In the genomic region with DNA sequence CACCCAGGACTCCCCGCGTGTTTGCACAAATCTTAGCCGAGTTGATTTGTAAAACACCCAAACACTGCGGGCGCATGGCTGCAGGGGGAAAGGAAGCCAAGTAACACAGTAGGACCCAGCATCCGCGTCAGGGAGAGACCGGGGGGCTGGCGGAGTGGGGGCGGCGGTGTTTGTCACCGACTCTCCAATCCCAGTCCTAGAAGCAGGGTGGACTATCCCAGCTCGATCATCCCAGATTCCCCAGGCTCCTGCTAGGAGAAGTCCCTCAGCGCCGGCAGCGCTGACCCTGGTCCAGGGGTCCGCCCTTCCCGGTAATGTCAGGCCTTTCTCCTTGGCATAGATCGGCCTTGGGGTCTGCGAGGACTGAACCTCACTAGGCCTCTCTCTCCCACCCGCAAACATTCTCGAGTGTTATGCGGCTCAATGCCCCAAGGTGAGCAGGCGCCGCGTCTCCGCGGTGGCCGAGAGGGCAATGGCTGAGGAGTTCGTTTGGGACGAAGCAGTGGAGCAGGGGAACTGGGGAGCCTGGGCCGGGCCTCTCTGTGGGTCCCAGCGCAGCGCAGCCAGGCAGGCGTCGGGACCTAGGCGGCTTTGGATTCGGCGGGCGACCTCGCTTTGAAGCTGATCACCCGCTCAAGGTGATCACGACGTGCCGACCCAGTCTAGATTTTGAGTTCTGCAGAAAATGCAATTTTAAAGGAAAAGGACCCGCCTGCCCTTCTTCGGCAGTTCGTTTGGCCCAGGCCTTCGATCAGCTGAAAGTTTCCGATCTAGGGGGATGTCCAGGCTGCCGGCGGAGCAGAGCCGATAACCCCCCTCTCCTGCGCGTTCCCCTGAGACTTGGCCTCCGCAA, we compare ENCODE assay signal across 8 cellular contexts. TPM values are rescaled to one million over a fixed set of nuclear protein-coding genes. Genes with fewer than 3 reads are reported as not detected.
A peak's percentile ranks its signal among the peaks of the same experiment; 100 is the strongest.
DNase-seq lines count a peak whose midpoint lies in the region; ATAC-seq and TF ChIP-seq lines count a peak whose summit lies in the region.

No MANE protein-coding gene starts in this region.

- intact Hi-C loops in CD4-positive, alpha-beta memory T cell (cut with micrococcal nuclease) = loop anchor here (1.0 kb wide), 1 partner anchor 298 kb away; no protein-coding TSS in a partner anchor
- intact Hi-C loops in esophagus squamous epithelium (cut with DNase I) = no loop called here

- no peaks in the 10 kb centered on the region for H3K79me2 ChIP-seq in parathyroid adenoma

- H3K9me3 Mint-ChIP-seq in CD4-positive, alpha-beta memory T cell = no peaks in the 10 kb centered on the region

- no peak overlapping the region for H3K9ac ChIP-seq in HUES6 (ENCODE audit: low read length)
- no peak overlapping the region for H3K9ac ChIP-seq in parathyroid adenoma

- H3K36me3 Mint-ChIP-seq in CD4-positive, alpha-beta memory T cell = no peaks in the 10 kb centered on the region

- H3K9me3 ChIP-seq in CD4-positive, alpha-beta memory T cell (ENCODE audit: control insufficient read depth in 1 of 2, low read length in 2 of 2) = no peaks in the 10 kb centered on the region
- H3K9me3 ChIP-seq in HUES6 (ENCODE audit: control insufficient read depth, insufficient read depth, low read depth, low read length) (no peaks in the 10 kb centered on the region), esophagus squamous epithelium (no peaks in the 10 kb centered on the region), parathyroid adenoma (ENCODE audit: control insufficient read depth, low read length) (no peaks in the 10 kb centered on the region)

- ATAC-seq in GM18870 (IDR thresholded peaks at IDR 0.05; ENCODE audit: unreplicated experiment) = no peak

- peak overlapping the region in 1 of 2 donors; percentile 38 for H3K4me3 ChIP-seq in CD4-positive, alpha-beta memory T cell (ENCODE audit: low read length in 2 of 2)
- peak overlapping the region; percentile 68 for H3K4me3 ChIP-seq in HUES6 (ENCODE audit: low read depth, low read length)
- peak overlapping the region; percentile 36 to 71 (median 51) for H3K4me3 ChIP-seq in esophagus squamous epithelium
- no peak overlapping the region for H3K4me3 ChIP-seq in parathyroid adenoma (ENCODE audit: low read depth, low read length)

- peaks cover 44% of the 10 kb centered on the region for H3K27me3 ChIP-seq in CD4-positive, alpha-beta memory T cell (ENCODE audit: insufficient read depth, low read length)
- H3K27me3 ChIP-seq in HUES6 (ENCODE audit: control insufficient read depth, insufficient read depth, low read length) (peaks cover 86% of the 10 kb centered on the region), esophagus squamous epithelium (peaks cover 20 to 98% (median 31%) of the 10 kb centered on the region in 4 donors), parathyroid adenoma (ENCODE audit: control insufficient read depth, insufficient read depth, low read length) (peaks cover 4% of the 10 kb centered on the region)

- H2AFZ ChIP-seq in parathyroid adenoma = peak overlapping the region; percentile 66

- TF ChIP-seq CTCF in esophagus squamous epithelium (IDR thresholded peaks at IDR 0.05) (no peak), parathyroid adenoma (IDR thresholded peaks at IDR 0.05) (no peak)

- CTCF ChIA-PET in CD4-positive, alpha-beta memory T cell (lab: Charles Lee; ENCODE audit: partially characterized antibody) = interaction anchor here (1.1 to 8.1 kb wide), 3 partner anchors 10 to 296 kb away, joined by 3 to 246 read pairs (median 3); no protein-coding TSS in a partner anchor

- POLR2A ChIA-PET in CD4-positive, alpha-beta memory T cell (lab: Charles Lee; ENCODE audit: partially characterized antibody) = interaction anchor here (1.1 to 1.7 kb wide), 2 partner anchors 10 to 14 kb away, joined by 3 to 9 read pairs; partner anchors contain the start of gene HS1BP3

- peak overlapping the region; percentile 50 for H3K4me2 ChIP-seq in parathyroid adenoma (ENCODE audit: low read length)

- H3K27ac Mint-ChIP-seq in CD4-positive, alpha-beta memory T cell = no peak overlapping the region

- H3K27ac ChIP-seq in CD4-positive, alpha-beta memory T cell (ENCODE audit: low read depth, low read length) = no peak overlapping the region
- no peak overlapping the region for H3K27ac ChIP-seq in HUES6 (ENCODE audit: low read depth, low read length)
- peak overlapping the region in 2 of 4 donors; percentile 35 to 68 for H3K27ac ChIP-seq in esophagus squamous epithelium
- H3K27ac ChIP-seq in parathyroid adenoma = no peak overlapping the region

- H3K4me3 Mint-ChIP-seq in CD4-positive, alpha-beta memory T cell = peak overlapping the region; percentile 51 to 91 (median 84)

- H3K4me1 ChIP-seq in CD4-positive, alpha-beta memory T cell (ENCODE audit: insufficient read depth, low read length) = peaks cover 24% of the 10 kb centered on the region
- peaks cover 10% of the 10 kb centered on the region for H3K4me1 ChIP-seq in HUES6 (ENCODE audit: control insufficient read depth, insufficient read depth, low read length)
- H3K4me1 ChIP-seq in esophagus squamous epithelium = peaks cover 30 to 79% (median 32%) of the 10 kb centered on the region in 3 donors
- peaks cover 3% of the 10 kb centered on the region for H3K4me1 ChIP-seq in parathyroid adenoma

- no peaks in the 10 kb centered on the region for H3K36me3 ChIP-seq in CD4-positive, alpha-beta memory T cell (ENCODE audit: insufficient read depth, low read length)
- H3K36me3 ChIP-seq in HUES6 (ENCODE audit: control insufficient read depth, insufficient read depth, low read length) (no peaks in the 10 kb centered on the region), esophagus squamous epithelium (no peaks in the 10 kb centered on the region), parathyroid adenoma (ENCODE audit: control insufficient read depth, insufficient read depth, low read length) (no peaks in the 10 kb centered on the region)

- peaks cover 42 to 52% of the 10 kb centered on the region in 2 donors for H3K27me3 Mint-ChIP-seq in CD4-positive, alpha-beta memory T cell

- DNase-seq in CD4-positive, alpha-beta memory T cell = no peak
- DNase-seq in esophagus squamous epithelium (lab: John Stamatoyannopoulos, UW) (no peak), NCI-H2196 (lab: John Stamatoyannopoulos, UW; ENCODE audit: unreplicated experiment) (no peak), DMS 273 treated with DMSO at 0.1 percent for 48 hours (lab: John Stamatoyannopoulos, UW) (no peak), RPMI8226 (no peak)

- 2 to 11% methylated on average over 19 to 33 of the region's 56 CpGs for WGBS in esophagus squamous epithelium, 2 donors

- TF ChIP-seq POLR2A in esophagus squamous epithelium (IDR thresholded peaks at IDR 0.05) = no peak

- peaks cover 6 to 31% (median 17%) of the 10 kb centered on the region in 4 donors for H3K4me1 Mint-ChIP-seq in CD4-positive, alpha-beta memory T cell

RNA-seq across cellular contexts. Expression of gene GDF7, which starts 1.5 kb away (rescaled TPM):
- under 1 TPM; 0.19 to 0.26 TPM for total RNA-seq in CD4-positive, alpha-beta memory T cell
- under 1 TPM; 0.04 to 0.22 TPM for polyA plus RNA-seq in CD4-positive, alpha-beta memory T cell
- 1 to 10 TPM in 2 of 4 donors, under 1 TPM in 2; 0.26 to 1.9 (median 0.78) TPM for total RNA-seq in esophagus squamous epithelium

RNA-seq across cellular contexts. Expression of gene HS1BP3, which starts 14.6 kb away (rescaled TPM):
- total RNA-seq in CD4-positive, alpha-beta memory T cell = 10 to 100 TPM; 20.1 TPM
- 10 to 100 TPM; 16.7 to 17.5 TPM for polyA plus RNA-seq in CD4-positive, alpha-beta memory T cell
- 10 to 100 TPM in 3 of 4 donors, 1 to 10 TPM in 1; 7.9 to 22.1 (median 16.9) TPM for total RNA-seq in esophagus squamous epithelium
